ENCODE assay signal across 14 cellular contexts in genomic region chr10:22623624-22624263, GRCh38.
A peak's percentile ranks its signal among the peaks of the same experiment; 100 is the strongest.
DNase-seq lines count a peak whose midpoint lies in the region; ATAC-seq and TF ChIP-seq lines count a peak whose summit lies in the region.
"Had no signal": no experiment of that assay in that cellular context is flagged by ENCODE, and none has a peak within 500 bp of the region (broad histone marks: within the 10 kb centered on the region; RNA-seq: fewer than 3 reads in every experiment).

No MANE protein-coding gene starts in this region.

- no peaks in the 10 kb centered on the region for H3K9me2 ChIP-seq in hepatocyte (replicated peaks; ENCODE audit: insufficient read depth)

- no peak overlapping the region for H2AFZ ChIP-seq in hepatocyte

- peaks cover 3% of the 10 kb centered on the region for H3K36me3 Mint-ChIP-seq in activated naive CD4-positive, alpha-beta T cell treated with anti-CD3 and anti-CD28 coated beads for 36 hours (ENCODE audit: low read depth)
- H3K36me3 Mint-ChIP-seq in activated CD8-positive, alpha-beta T cell treated with anti-CD3 and anti-CD28 coated beads for 36 hours (ENCODE audit: low read depth) = peaks cover 25% of the 10 kb centered on the region

- peak; percentile 64 for ATAC-seq in activated CD8-positive, alpha-beta T cell treated with anti-CD3 and anti-CD28 coated beads for 36 hours

- H3K27ac ChIP-seq in hepatocyte (peak overlapping the region; percentile 29), thyroid gland (peak overlapping the region in 2 of 3 donors; percentile 44 to 70)
- H3K27ac ChIP-seq: BLaER1, HL-60 had no signal

- peak overlapping the region; percentile 8 for H3K4me3 Mint-ChIP-seq in activated naive CD4-positive, alpha-beta T cell treated with anti-CD3 and anti-CD28 coated beads for 36 hours
- H3K4me3 Mint-ChIP-seq in activated CD8-positive, alpha-beta T cell treated with anti-CD3 and anti-CD28 coated beads for 36 hours = peak overlapping the region; percentile 42
- H3K4me3 Mint-ChIP-seq: naive B cell had no signal

- peaks cover 43% of the 10 kb centered on the region for H3K79me2 ChIP-seq in hepatocyte

- H3K36me3 ChIP-seq in hepatocyte (replicated peaks; ENCODE audit: insufficient read depth, low read depth) (no peaks in the 10 kb centered on the region), thyroid gland (no peaks in the 10 kb centered on the region)
- H3K36me3 ChIP-seq: adrenal gland, BLaER1, gastroesophageal sphincter had no signal

- H3K4me3 ChIP-seq in hepatocyte (no peak overlapping the region), thyroid gland (replicated peaks in 1 of 3) (no peak overlapping the region)
- H3K4me3 ChIP-seq: adrenal gland, BLaER1, gastroesophageal sphincter had no signal

- intact Hi-C loops in activated naive CD4-positive, alpha-beta T cell treated with anti-CD3 and anti-CD28 coated beads for 36 hours (cut with micrococcal nuclease) = no loop called here
- intact Hi-C loops in activated CD8-positive, alpha-beta T cell treated with anti-CD3 and anti-CD28 coated beads for 36 hours (cut with micrococcal nuclease) = no loop called here
- intact Hi-C loops in thyroid gland (cut with DNase I) = no loop called here

- peak overlapping the region; percentile 59 for H3K27ac Mint-ChIP-seq in activated naive CD4-positive, alpha-beta T cell treated with anti-CD3 and anti-CD28 coated beads for 36 hours
- H3K27ac Mint-ChIP-seq in activated CD8-positive, alpha-beta T cell treated with anti-CD3 and anti-CD28 coated beads for 36 hours = peak overlapping the region; percentile 86

- no peak for TF ChIP-seq POLR2A in thyroid gland (IDR thresholded peaks at IDR 0.05)

- WGBS in hepatocyte (ENCODE audit: low lambda C conversion rate, missing lambda C conversion rate) = 78% methylated on average over 5 of the region's 5 CpGs
- 89 to 93% methylated on average over 5 of the region's 5 CpGs for WGBS in thyroid gland, 2 donors

- peaks cover 27% of the 10 kb centered on the region for H3K4me1 ChIP-seq in hepatocyte (ENCODE audit: insufficient read depth)
- peaks cover 25 to 58% of the 10 kb centered on the region in 2 donors for H3K4me1 ChIP-seq in thyroid gland
- H3K4me1 ChIP-seq: BLaER1 had no signal

- CTCF ChIA-PET in activated naive CD4-positive, alpha-beta T cell treated with anti-CD3 and anti-CD28 coated beads for 36 hours (lab: Charles Lee) = interaction anchor here (0.6 to 1.8 kb wide), 6 partner anchors 12 to 111 kb away, joined by 3 to 10 read pairs (median 4); no protein-coding TSS in a partner anchor
- CTCF ChIA-PET in activated CD8-positive, alpha-beta T cell treated with anti-CD3 and anti-CD28 coated beads for 36 hours (lab: Charles Lee) = interaction anchor here (0.8 to 1.9 kb wide), 9 partner anchors 9 to 68 kb away, joined by 3 to 7 read pairs (median 3); no protein-coding TSS in a partner anchor

- no peak for TF ChIP-seq CTCF in activated CD8-positive, alpha-beta T cell treated with anti-CD3 and anti-CD28 coated beads for 36 hours (IDR thresholded peaks at IDR 0.05)
- TF ChIP-seq CTCF in hepatocyte (IDR thresholded peaks at IDR 0.05; ENCODE audit: poor library complexity) (no peak), thyroid gland (IDR thresholded peaks at IDR 0.05) (no peak)

- H3K27me3 ChIP-seq in hepatocyte (no peaks in the 10 kb centered on the region), thyroid gland (no peaks in the 10 kb centered on the region)
- H3K27me3 ChIP-seq: adrenal gland, BLaER1, gastroesophageal sphincter had no signal

- H3K4me2 ChIP-seq in hepatocyte = no peak overlapping the region
- H3K4me2 ChIP-seq: BLaER1 had no signal

- H3K9me3 ChIP-seq in hepatocyte (ENCODE audit: low read depth) (no peaks in the 10 kb centered on the region), thyroid gland (no peaks in the 10 kb centered on the region)
- H3K9me3 ChIP-seq: adrenal gland, gastroesophageal sphincter had no signal

- peaks cover 91% of the 10 kb centered on the region for H3K4me1 Mint-ChIP-seq in activated naive CD4-positive, alpha-beta T cell treated with anti-CD3 and anti-CD28 coated beads for 36 hours (ENCODE audit: low read depth)
- peaks cover 96% of the 10 kb centered on the region for H3K4me1 Mint-ChIP-seq in activated CD8-positive, alpha-beta T cell treated with anti-CD3 and anti-CD28 coated beads for 36 hours (ENCODE audit: low read depth)

- H3K27me3 Mint-ChIP-seq in activated naive CD4-positive, alpha-beta T cell treated with anti-CD3 and anti-CD28 coated beads for 36 hours (ENCODE audit: low read depth) = no peaks in the 10 kb centered on the region
- H3K27me3 Mint-ChIP-seq in activated CD8-positive, alpha-beta T cell treated with anti-CD3 and anti-CD28 coated beads for 36 hours = no peaks in the 10 kb centered on the region
- H3K27me3 Mint-ChIP-seq: naive B cell had no signal

- peak; percentile 42 for DNase-seq in activated naive CD4-positive, alpha-beta T cell treated with anti-CD3 and anti-CD28 coated beads for 36 hours
- DNase-seq in activated naive CD4-positive, alpha-beta T cell (lab: John Stamatoyannopoulos, UW) = no peak
- peak; percentile 61 for DNase-seq in activated CD8-positive, alpha-beta T cell treated with anti-CD3 and anti-CD28 coated beads for 36 hours
- DNase-seq in hepatocyte (ENCODE audit: low spot score) = no peak
- DNase-seq in thyroid gland = no peak
- no peak for DNase-seq in NCI-H2227 (lab: John Stamatoyannopoulos, UW; ENCODE audit: unreplicated experiment)
- no peak for DNase-seq in D341Med (ENCODE audit: low spot score)
- no peak for DNase-seq in AML-193 (lab: John Stamatoyannopoulos, UW)
- DNase-seq: naive B cell, NCI-H2107 had no signal

- no peaks in the 10 kb centered on the region for H4K20me1 ChIP-seq in hepatocyte (ENCODE audit: insufficient read depth, poor library complexity, severe bottlenecking)

- POLR2A ChIA-PET in activated CD8-positive, alpha-beta T cell treated with anti-CD3 and anti-CD28 coated beads for 36 hours (lab: Charles Lee) = interaction anchor here (0.6 to 1.7 kb wide), 9 partner anchors 8 to 58 kb away, joined by 3 to 7 read pairs (median 4); no protein-coding TSS in a partner anchor

- H3K9me3 Mint-ChIP-seq in activated naive CD4-positive, alpha-beta T cell treated with anti-CD3 and anti-CD28 coated beads for 36 hours = no peaks in the 10 kb centered on the region
- H3K9me3 Mint-ChIP-seq in activated CD8-positive, alpha-beta T cell treated with anti-CD3 and anti-CD28 coated beads for 36 hours = peaks cover 2% of the 10 kb centered on the region

Comparison
In these comparisons a context has a peak if more than half of its experiments do, and no peak if none do; other contexts are left out.
1. DNase-seq: peak in activated naive CD4-positive, alpha-beta T cell treated with anti-CD3 and anti-CD28 coated beads for 36 hours (single experiment) and activated CD8-positive, alpha-beta T cell treated with anti-CD3 and anti-CD28 coated beads for 36 hours (single experiment); none in activated naive CD4-positive, alpha-beta T cell (0 of 4), hepatocyte (single experiment), thyroid gland (0 of 2), NCI-H2227 (single experiment), D341Med (single experiment) and AML-193 (0 of 2).